Comparison of ENCODE assay signal across 25 cellular contexts in genomic region chr2:219003979-219004378, GRCh38. TPM values are rescaled to one million over a fixed set of nuclear protein-coding genes. Genes with fewer than 3 reads are reported as not detected.
DNase-seq lines count a peak whose midpoint lies in the region; ATAC-seq, FAIRE-seq and TF ChIP-seq lines count a peak whose summit lies in the region.
"Had no signal": no experiment of that assay in that cellular context is flagged by ENCODE, and none has a peak within 500 bp of the region (broad histone marks: within the 10 kb centered on the region; RNA-seq: fewer than 3 reads in every experiment).

No MANE protein-coding gene starts in this region.

- H2BK120ac ChIP-seq in H1 (replicated peaks; ENCODE audit: low read depth, low read length): no peak overlapping the region

- H3K4me1 ChIP-seq in CD8-positive, alpha-beta memory T cell (ENCODE audit: insufficient read depth, low read length): peaks cover 16% of the 10 kb centered on the region
- H3K4me1 ChIP-seq in HEK293 (ENCODE audit: control insufficient read depth, insufficient read depth, low read length) (no peaks in the 10 kb centered on the region), H1 (replicated peaks in 1 of 4; ENCODE audit: control insufficient read depth in 3 of 4, insufficient read depth in 4 of 4, low read length in 3 of 4) (peaks cover 0 to 28% (median 21%) of the 10 kb centered on the region in 4 experiments; a peak in 6 of 7 replicates), osteoblast (ENCODE audit: insufficient read depth, low read length) (no peaks in the 10 kb centered on the region)

- no peak overlapping the region for H3K14ac ChIP-seq in H1 (ENCODE audit: insufficient read length)

- CTCF ChIA-PET in CD8-positive, alpha-beta memory T cell (lab: Charles Lee): interaction anchor here (3.4 kb wide), 1 partner anchor 9 kb away, joined by 13 read pairs; no protein-coding TSS in a partner anchor
- CTCF ChIA-PET in HEK293 (lab: Yijun Ruan, JAX): interaction anchor here (0.6 to 3.9 kb wide), 9 partner anchors 8 to 156 kb away, joined by 3 to 31 read pairs (median 3); partner anchors contain the start of gene CDK5R2
- CTCF ChIA-PET in H1 (lab: Charles Lee; ENCODE audit: partially characterized antibody): interaction anchor here (0.6 to 19.5 kb wide), 18 partner anchors 12 to 308 kb away, joined by 3 to 284 read pairs (median 23); partner anchors contain the start of genes CFAP65, CRYBA2, FEV and IHH
- CTCF ChIA-PET in HEK293T (lab: Yijun Ruan, JAX): interaction anchor here (0.8 to 3.7 kb wide), 2 partner anchors 25 to 127 kb away, joined by 3 to 20 read pairs; no protein-coding TSS in a partner anchor

- H2BK5ac ChIP-seq in H1 (ENCODE audit: low read depth, low read length): no peak overlapping the region

- no peak overlapping the region for H3K27ac ChIP-seq in CD8-positive, alpha-beta memory T cell (ENCODE audit: low read depth, low read length)
- H3K27ac ChIP-seq in HEK293 (ENCODE audit: extremely low read depth, low read depth, low read length): no peak overlapping the region
- no peak overlapping the region for H3K27ac ChIP-seq in H1 (ENCODE audit: low read depth, low read length)
- no peak overlapping the region for H3K27ac ChIP-seq in osteoblast (ENCODE audit: low read depth, low read length)
- H3K27ac ChIP-seq: C4-2B, KMS-11, SJCRH30 had no signal

- H3K4ac ChIP-seq in H1 (replicated peaks; ENCODE audit: insufficient read length, low read depth, low read length): no peak overlapping the region

- no peaks in the 10 kb centered on the region for H3K79me1 ChIP-seq in H1 (ENCODE audit: low read depth, low read length)

- peak overlapping the region in 4 of 7 donors; percentile 45 to 78 (median 50) for H3K4me3 Mint-ChIP-seq in CD8-positive, alpha-beta memory T cell

- H4K5ac ChIP-seq in H1 (ENCODE audit: insufficient read length, low read depth, low read length): no peak overlapping the region

- no peak overlapping the region for H3K4me3 ChIP-seq in CD8-positive, alpha-beta memory T cell (ENCODE audit: low read length)
- H3K4me3 ChIP-seq in HEK293 (ENCODE audit: low read depth, low read length) (no peak overlapping the region), H1 (ENCODE audit: extremely low read depth in 1 of 4, insufficient read depth in 2 of 4, low read depth in 3 of 4, low read length in 4 of 4) (no peak overlapping the region), osteoblast (ENCODE audit: insufficient read depth, low read length) (no peak overlapping the region)
- H3K4me3 ChIP-seq: SJCRH30 had no signal

- no peak for TF ChIP-seq EP300 in H1 (IDR thresholded peaks at IDR 0.05; ENCODE audit: borderline replicate concordance in 1 of 2, low read depth in 2 of 2, low read length in 2 of 2)

- no peak overlapping the region for H2AFZ ChIP-seq in H1 (ENCODE audit: low read length)
- no peak overlapping the region for H2AFZ ChIP-seq in osteoblast (ENCODE audit: low read length)

- POLR2A ChIA-PET in CD8-positive, alpha-beta memory T cell (lab: Charles Lee): no interaction called here
- POLR2A ChIA-PET in HEK293 (lab: Yijun Ruan, JAX): no interaction called here
- POLR2A ChIA-PET in H1 (lab: Charles Lee; ENCODE audit: partially characterized antibody): no interaction called here
- POLR2A ChIA-PET in HEK293T (lab: Yijun Ruan, JAX): no interaction called here

- H4K20me1 ChIP-seq in H1 (replicated peaks in 1 of 2; ENCODE audit: control insufficient read depth in 1 of 2, insufficient read depth in 2 of 2, low read length in 2 of 2) (peaks cover 1 to 7% of the 10 kb centered on the region in 2 experiments), osteoblast (ENCODE audit: insufficient read depth, low read length) (no peaks in the 10 kb centered on the region)

- H2AK5ac ChIP-seq in H1 (ENCODE audit: low read depth, low read length): no peak overlapping the region

- H3K18ac ChIP-seq in H1 (ENCODE audit: extremely low read depth, low read length): no peak overlapping the region

- H3K56ac ChIP-seq in H1 (replicated peaks; ENCODE audit: insufficient read length, low read depth, low read length): no peak overlapping the region

- peaks cover 7 to 22% (median 15%) of the 10 kb centered on the region in 3 donors for H3K4me1 Mint-ChIP-seq in CD8-positive, alpha-beta memory T cell

- no peak for DNase-seq in CD8-positive, alpha-beta memory T cell
- DNase-seq in H1 (ENCODE audit: low read depth in 1 of 2, low spot score in 2 of 2) (no peak), osteoblast (ENCODE audit: insufficient read length, low spot score, missing footprints) (peak; percentile 56), HEK293T (ENCODE audit: extremely low spot score) (no peak), RKO (ENCODE audit: low spot score) (no peak)
- DNase-seq: DMS79; EL; GF-D8; MM.1S; NCI-H2029; NCI-H446; NCI-H524 treated with DMSO at 0.1 percent for 48 hours; NK-92 treated with Interleukin-12 subunit alpha and Interleukin-12 subunit beta, amount 100 ng/mL, for 24 hours; PC-3; SJCRH30 had no signal

- H3K9me3 ChIP-seq in CD8-positive, alpha-beta memory T cell (ENCODE audit: low read length): no peaks in the 10 kb centered on the region
- H3K9me3 ChIP-seq in HEK293 (ENCODE audit: control insufficient read depth, insufficient read depth, low read depth, low read length): no peaks in the 10 kb centered on the region
- H3K9me3 ChIP-seq in H1 (ENCODE audit: insufficient read depth in 2 of 2, low read depth in 1 of 2, low read length in 1 of 2): no peaks in the 10 kb centered on the region
- H3K9me3 ChIP-seq in osteoblast (ENCODE audit: low read depth, low read length): no peaks in the 10 kb centered on the region
- H3K9me3 ChIP-seq: SJCRH30 had no signal

- H2BK15ac ChIP-seq in H1 (ENCODE audit: low read length): 0 out of 2 replicates have a peak overlapping the region, but pooled peaks have one; percentile 12

- H4K8ac ChIP-seq in H1 (ENCODE audit: extremely low read depth, insufficient read depth, low read length): no peak overlapping the region

- no peak overlapping the region for H3K23ac ChIP-seq in H1 (ENCODE audit: insufficient read length)

- peaks cover 10% of the 10 kb centered on the region; the same call in 1 of the 2 replicates for H3K23me2 ChIP-seq in H1 (ENCODE audit: low read depth, low read length)

- TF ChIP-seq POLR2A in H1 (IDR thresholded peaks at IDR 0.05; ENCODE audit: control extremely low read depth in 1 of 2, low read depth in 2 of 2, low read length in 2 of 2): no peak

- WGBS in H1 (ENCODE audit: extremely low coverage in 1 of 2, insufficient coverage in 1 of 2, insufficient read length in 1 of 2, insufficient replicate concordance in 2 of 2, low coverage in 1 of 2, low lambda C conversion rate in 2 of 2, missing lambda C conversion rate in 1 of 2), 2 experiments: 77% methylated on average over 3 of the region's 3 CpGs; no CpG with 5 or more reads in 1 of the 2 experiments

- H3K9ac ChIP-seq in H1 (replicated peaks in 1 of 4; ENCODE audit: extremely low read depth in 1 of 4, low read depth in 3 of 4, low read length in 3 of 4): no peak overlapping the region
- H3K9ac ChIP-seq: KMS-11 had no signal

- H2BK12ac ChIP-seq in H1 (ENCODE audit: low read depth, low read length): no peak overlapping the region

- no peak overlapping the region; a peak in 1 of 4 replicates for H3K4me2 ChIP-seq in H1 (ENCODE audit: insufficient read depth in 1 of 2, low read depth in 2 of 2, low read length in 2 of 2)
- H3K4me2 ChIP-seq in osteoblast (ENCODE audit: insufficient read depth, low read length): no peak overlapping the region
- H3K4me2 ChIP-seq: KMS-11 had no signal

- H3K27me3 ChIP-seq in CD8-positive, alpha-beta memory T cell (ENCODE audit: insufficient read depth, low read length, poor library complexity, severe bottlenecking): peaks cover 42% of the 10 kb centered on the region
- H3K27me3 ChIP-seq in H1 (replicated peaks in 1 of 4; ENCODE audit: control insufficient read depth in 3 of 4, extremely low read depth in 1 of 4, insufficient read depth in 3 of 4, low read length in 3 of 4) (peaks cover 54 to 73% (median 67%) of the 10 kb centered on the region in 4 experiments), osteoblast (ENCODE audit: insufficient read depth, low read length) (peaks cover 66% of the 10 kb centered on the region)
- H3K27me3 ChIP-seq: SJCRH30 had no signal

- no peaks in the 10 kb centered on the region for H3K79me2 ChIP-seq in H1 (ENCODE audit: control insufficient read depth in 1 of 2, insufficient read depth in 2 of 2, low read length in 2 of 2)
- H3K79me2 ChIP-seq in osteoblast (ENCODE audit: insufficient read depth, low read length): no peaks in the 10 kb centered on the region

- no peaks in the 10 kb centered on the region for H3K9me3 Mint-ChIP-seq in CD8-positive, alpha-beta memory T cell
- H3K9me3 Mint-ChIP-seq: IgD-negative memory B cell had no signal

- FAIRE-seq in H1 (lab: Jason Lieb, UNC): no peak
- FAIRE-seq: GM12891, H54 had no signal

- H3K36me3 ChIP-seq in CD8-positive, alpha-beta memory T cell (ENCODE audit: insufficient read depth, low read length): no peaks in the 10 kb centered on the region
- H3K36me3 ChIP-seq in HEK293 (ENCODE audit: control insufficient read depth in 2 of 2, insufficient read depth in 1 of 2, low read length in 2 of 2): no peaks in the 10 kb centered on the region
- 0 out of 8 replicates have a peak, but pooled peaks cover 0 to 5% (median 0%) of the 10 kb centered on the region in 4 experiments for H3K36me3 ChIP-seq in H1 (ENCODE audit: control insufficient read depth in 2 of 4, insufficient read depth in 4 of 4, low read length in 3 of 4)
- no peaks in the 10 kb centered on the region for H3K36me3 ChIP-seq in osteoblast (ENCODE audit: insufficient read depth, low read length)
- H3K36me3 ChIP-seq: SJCRH30 had no signal

- peaks cover 0 to 1% (median 0%) of the 10 kb centered on the region in 3 donors for H3K36me3 Mint-ChIP-seq in CD8-positive, alpha-beta memory T cell

- no peak overlapping the region for H3K27ac Mint-ChIP-seq in CD8-positive, alpha-beta memory T cell

- TF ChIP-seq CTCF in HEK293 (tag by site-specific recombination; IDR thresholded peaks at IDR 0.05): no peak
- TF ChIP-seq CTCF in H1 (IDR thresholded peaks at IDR 0.05; ENCODE audit: control extremely low read depth in 1 of 3, insufficient read depth in 1 of 3, low read depth in 1 of 3, low read length in 3 of 3): no peak
- TF ChIP-seq CTCF in osteoblast (IDR thresholded peaks at IDR 0.05; ENCODE audit: extremely low read depth, low read depth, low read length): no peak

- no peak overlapping the region for H2BK20ac ChIP-seq in H1 (ENCODE audit: low read length)

- no peak for ATAC-seq in GM19455 (IDR thresholded peaks at IDR 0.05; ENCODE audit: unreplicated experiment)
- ATAC-seq: PC-3, Right ventricle myocardium inferior, SK-N-SH treated with all-trans-retinoic acid at 6 μM for 48 hours had no signal

- TF ChIP-seq RAD21 in H1 (IDR thresholded peaks at IDR 0.05 in 1 of 2, conservative IDR thresholded peaks at IDR 0.05 in 1 of 2; ENCODE audit: low read depth in 2 of 2, low read length in 2 of 2): no peak

- no peak overlapping the region for H4K91ac ChIP-seq in H1 (replicated peaks; ENCODE audit: insufficient read length, low read length)

- H3K27me3 Mint-ChIP-seq in CD8-positive, alpha-beta memory T cell: peaks cover 64 to 70% of the 10 kb centered on the region in 2 donors

RNA-seq across cellular contexts. Expression of gene CRYBA2, which starts 10.8 kb away (rescaled TPM):
- not detected for total RNA-seq in CD8-positive, alpha-beta memory T cell
- not detected for polyA plus RNA-seq in CD8-positive, alpha-beta memory T cell
- not detected in 2 replicates for total RNA-seq in H1 (2021; fragmentation: NEBNext Ultra II Directional; extraction: Animal tissue kit (Norgen Biotek cat#: 25700))
- polyA plus RNA-seq in H1 (2011; rRNA removed): not detected in 2 replicates
- polyA plus RNA-seq in H1 (2011; cell fraction: cytosol; rRNA removed): not detected
- not detected for polyA plus RNA-seq in H1 (2011; cell fraction: nucleus; rRNA removed)
- not detected in 4 replicates for polyA plus RNA-seq in H1 (2012, experiment 1 of 2)
- not detected for polyA plus RNA-seq in H1 (2012, experiment 2 of 2)
- polyA plus RNA-seq in H1 (2013, experiment 1 of 2): not detected
- not detected for polyA plus RNA-seq in H1 (2013, experiment 2 of 2)
- polyA minus RNA-seq in H1 (2011; rRNA and poly(A)+ RNA removed): not detected in 2 replicates
- polyA minus RNA-seq in H1 (2011; cell fraction: cytosol; rRNA and poly(A)+ RNA removed): not detected
- polyA minus RNA-seq in H1 (2011; cell fraction: nucleus; rRNA and poly(A)+ RNA removed): not detected
- not detected in 2 replicates for total RNA-seq in osteoblast
- total RNA-seq: Right ventricle myocardium inferior, RPMI7951, SJCRH30 had no signal
- polyA plus RNA-seq: IgD-negative memory B cell had no signal

RNA-seq across cellular contexts. Expression of gene FEV, which starts 19.0 kb away (rescaled TPM):
- not detected for total RNA-seq in CD8-positive, alpha-beta memory T cell
- not detected for polyA plus RNA-seq in CD8-positive, alpha-beta memory T cell
- not detected in 2 replicates for total RNA-seq in H1 (2021; fragmentation: NEBNext Ultra II Directional; extraction: Animal tissue kit (Norgen Biotek cat#: 25700))
- not detected in 2 replicates for polyA plus RNA-seq in H1 (2011; rRNA removed)
- not detected for polyA plus RNA-seq in H1 (2011; cell fraction: cytosol; rRNA removed)
- not detected for polyA plus RNA-seq in H1 (2011; cell fraction: nucleus; rRNA removed)
- not detected in 4 replicates for polyA plus RNA-seq in H1 (2012, experiment 1 of 2)
- polyA plus RNA-seq in H1 (2012, experiment 2 of 2): not detected
- polyA plus RNA-seq in H1 (2013, experiment 1 of 2): not detected
- not detected for polyA plus RNA-seq in H1 (2013, experiment 2 of 2)
- polyA minus RNA-seq in H1 (2011; rRNA and poly(A)+ RNA removed): not detected in 2 replicates
- not detected for polyA minus RNA-seq in H1 (2011; cell fraction: cytosol; rRNA and poly(A)+ RNA removed)
- polyA minus RNA-seq in H1 (2011; cell fraction: nucleus; rRNA and poly(A)+ RNA removed): not detected
- total RNA-seq in osteoblast: not detected in 2 replicates
- total RNA-seq: Right ventricle myocardium inferior, RPMI7951, SJCRH30 had no signal
- polyA plus RNA-seq: IgD-negative memory B cell had no signal

RNA-seq across cellular contexts. Expression of gene CFAP65, which starts 37.3 kb away (rescaled TPM):
- total RNA-seq in CD8-positive, alpha-beta memory T cell: not detected
- not detected for polyA plus RNA-seq in CD8-positive, alpha-beta memory T cell
- 0.13 and 0.19 TPM in 2 replicates for total RNA-seq in H1 (2021; fragmentation: NEBNext Ultra II Directional; extraction: Animal tissue kit (Norgen Biotek cat#: 25700))
- 0.38 and 0.45 TPM in 2 replicates for polyA plus RNA-seq in H1 (2011; rRNA removed)
- polyA plus RNA-seq in H1 (2011; cell fraction: cytosol; rRNA removed): 1.0 TPM
- polyA plus RNA-seq in H1 (2011; cell fraction: nucleus; rRNA removed): 0.88 TPM
- polyA plus RNA-seq in H1 (2012, experiment 1 of 2): 0.32 to 0.68 TPM (median 0.52 TPM) in 4 replicates
- 0.33 TPM for polyA plus RNA-seq in H1 (2012, experiment 2 of 2)
- 0.18 TPM for polyA plus RNA-seq in H1 (2013, experiment 1 of 2)
- 0.18 TPM for polyA plus RNA-seq in H1 (2013, experiment 2 of 2)
- polyA minus RNA-seq in H1 (2011; rRNA and poly(A)+ RNA removed): 0.35 and 0.76 TPM in 2 replicates
- not detected for polyA minus RNA-seq in H1 (2011; cell fraction: cytosol; rRNA and poly(A)+ RNA removed)
- polyA minus RNA-seq in H1 (2011; cell fraction: nucleus; rRNA and poly(A)+ RNA removed): 0.20 TPM
- total RNA-seq in osteoblast: not detected in 2 replicates
- total RNA-seq: Right ventricle myocardium inferior, SJCRH30 had no signal
- polyA plus RNA-seq: IgD-negative memory B cell had no signal

RNA-seq across cellular contexts. Expression of gene CDK5R2, which starts 44.5 kb away (rescaled TPM):
- not detected for total RNA-seq in CD8-positive, alpha-beta memory T cell
- polyA plus RNA-seq in CD8-positive, alpha-beta memory T cell: not detected
- not detected in 2 replicates for total RNA-seq in H1 (2021; fragmentation: NEBNext Ultra II Directional; extraction: Animal tissue kit (Norgen Biotek cat#: 25700))
- polyA plus RNA-seq in H1 (2011; rRNA removed): 0.14 TPM in 2 replicates
- 0.09 TPM for polyA plus RNA-seq in H1 (2011; cell fraction: cytosol; rRNA removed)
- polyA plus RNA-seq in H1 (2011; cell fraction: nucleus; rRNA removed): not detected
- polyA plus RNA-seq in H1 (2012, experiment 1 of 2): 0.08 to 0.33 TPM (median 0.14 TPM) in 3 of 4 replicates, not detected in the other
- polyA plus RNA-seq in H1 (2012, experiment 2 of 2): not detected
- 0.10 TPM for polyA plus RNA-seq in H1 (2013, experiment 1 of 2)
- polyA plus RNA-seq in H1 (2013, experiment 2 of 2): 0.13 TPM
- 0.06 TPM in 1 of 2 replicates, not detected in the other for polyA minus RNA-seq in H1 (2011; rRNA and poly(A)+ RNA removed)
- not detected for polyA minus RNA-seq in H1 (2011; cell fraction: cytosol; rRNA and poly(A)+ RNA removed)
- not detected for polyA minus RNA-seq in H1 (2011; cell fraction: nucleus; rRNA and poly(A)+ RNA removed)
- total RNA-seq in osteoblast: not detected in 2 replicates
- total RNA-seq: Right ventricle myocardium inferior had no signal
- polyA plus RNA-seq: IgD-negative memory B cell had no signal

RNA-seq across cellular contexts. Expression of gene IHH, which starts 56.7 kb away (rescaled TPM):
- not detected for total RNA-seq in CD8-positive, alpha-beta memory T cell
- polyA plus RNA-seq in CD8-positive, alpha-beta memory T cell: not detected
- total RNA-seq in H1 (2021; fragmentation: NEBNext Ultra II Directional; extraction: Animal tissue kit (Norgen Biotek cat#: 25700)): not detected in 2 replicates
- 0.03 and 0.13 TPM in 2 replicates for polyA plus RNA-seq in H1 (2011; rRNA removed)
- not detected for polyA plus RNA-seq in H1 (2011; cell fraction: cytosol; rRNA removed)
- polyA plus RNA-seq in H1 (2011; cell fraction: nucleus; rRNA removed): not detected
- polyA plus RNA-seq in H1 (2012, experiment 1 of 2): 0.08 to 0.17 TPM (median 0.14 TPM) in 4 replicates
- 0.10 TPM for polyA plus RNA-seq in H1 (2012, experiment 2 of 2)
- 0.02 TPM for polyA plus RNA-seq in H1 (2013, experiment 1 of 2)
- polyA plus RNA-seq in H1 (2013, experiment 2 of 2): 0.02 TPM
- polyA minus RNA-seq in H1 (2011; rRNA and poly(A)+ RNA removed): not detected in 2 replicates
- polyA minus RNA-seq in H1 (2011; cell fraction: cytosol; rRNA and poly(A)+ RNA removed): not detected
- polyA minus RNA-seq in H1 (2011; cell fraction: nucleus; rRNA and poly(A)+ RNA removed): not detected
- total RNA-seq in osteoblast: under 0.01 and 0.29 TPM in 2 replicates
- total RNA-seq: Right ventricle myocardium inferior, RPMI7951, SJCRH30 had no signal
- polyA plus RNA-seq: IgD-negative memory B cell had no signal
